In the genomic region with DNA sequence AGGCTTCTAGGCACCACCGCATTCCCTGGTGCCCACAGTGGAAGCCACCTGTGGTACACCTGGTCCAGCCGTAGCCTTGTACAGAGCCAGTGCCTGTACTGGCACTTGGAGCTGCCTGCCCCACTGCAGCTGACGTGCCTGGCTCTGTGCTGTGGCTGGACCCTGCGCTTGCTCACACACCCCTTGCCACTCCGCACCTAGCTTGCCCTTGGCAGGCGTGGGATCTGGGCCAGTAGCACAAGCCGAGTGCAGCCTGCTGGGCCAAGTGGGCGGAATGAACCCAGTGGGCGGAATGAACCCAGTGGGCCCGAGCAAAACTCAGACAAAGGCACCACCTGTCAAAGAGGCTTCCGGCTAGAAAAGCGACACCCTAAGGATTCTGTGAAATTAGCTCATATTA, we compare ENCODE assay signal across 25 cellular contexts.
DNase-seq lines count a peak whose midpoint lies in the region; ATAC-seq, FAIRE-seq and TF ChIP-seq lines count a peak whose summit lies in the region.
"Had no signal": no experiment of that assay in that cellular context is flagged by ENCODE, and none has a peak within 500 bp of the region (broad histone marks: within the 10 kb centered on the region; RNA-seq: fewer than 3 reads in every experiment).

No MANE protein-coding gene starts in this region.

- peak overlapping the region; percentile 36 for H2AK5ac ChIP-seq in neuronal stem cell (ENCODE audit: low read depth, low read length)

- peak overlapping the region; percentile 94 for H3K23ac ChIP-seq in neuronal stem cell (ENCODE audit: low read depth, low read length, poor library complexity)

- peaks cover 2% of the 10 kb centered on the region for H3K79me1 ChIP-seq in neuronal stem cell (ENCODE audit: low read depth, low read length)

- no peak overlapping the region for H2BK15ac ChIP-seq in neuronal stem cell (ENCODE audit: low read length)

- peaks cover 0 to 2% of the 10 kb centered on the region in 2 donors for H3K36me3 ChIP-seq in kidney (ENCODE audit: control insufficient read depth in 1 of 2, insufficient read depth in 2 of 2, low read length in 2 of 2)
- H3K36me3 ChIP-seq in neuronal stem cell (replicated peaks in 1 of 2; ENCODE audit: control insufficient read depth in 2 of 2, insufficient read depth in 2 of 2, low read length in 2 of 2), result peaks cover 5% of the 10 kb centered on the region in 2 donors
- H3K36me3 ChIP-seq in aorta (ENCODE audit: control insufficient read depth in 1 of 2, insufficient read depth in 2 of 2, low read length in 1 of 2), result no peaks in the 10 kb centered on the region
- H3K36me3 ChIP-seq in esophagus muscularis mucosa, result no peaks in the 10 kb centered on the region
- H3K36me3 ChIP-seq: BLaER1 treated with 17β-estradiol and CSF1 and Interleukin-3, amounts not matched to agents 10 nM and 100 nM had no signal

- H3K9ac ChIP-seq in kidney (ENCODE audit: low read length in 2 of 2) (no peak overlapping the region), neuronal stem cell (ENCODE audit: low read depth, low read length, poor library complexity) (no peak overlapping the region)
- H3K9ac ChIP-seq: BLaER1 treated with 17β-estradiol and CSF1 and Interleukin-3, amounts not matched to agents 10 nM and 100 nM; GM23248 had no signal

- H2AFZ ChIP-seq in neuronal stem cell (ENCODE audit: low read length), result no peak overlapping the region
- H2AFZ ChIP-seq: GM23248 had no signal

- H3K36me3 Mint-ChIP-seq in activated CD4-positive, alpha-beta T cell treated with anti-CD3 and anti-CD28 coated beads, Interleukin-2, amount 10 ng/mL, durations not matched to agents 24 days and 14 days (ENCODE audit: low read depth), result no peaks in the 10 kb centered on the region
- H3K36me3 Mint-ChIP-seq: CD14-positive monocyte had no signal

- ATAC-seq in aorta (ENCODE audit: low FRiP score), result peak; percentile 33
- ATAC-seq: GM12878 had no signal

- H2BK120ac ChIP-seq in neuronal stem cell (ENCODE audit: low read depth, low read length), result no peak overlapping the region

- TF ChIP-seq CTCF in kidney (IDR thresholded peaks at IDR 0.05; ENCODE audit: borderline replicate concordance, extremely low read depth, insufficient read depth) (no peak), esophagus muscularis mucosa (IDR thresholded peaks at IDR 0.05) (no peak)

- H3K4me3 Mint-ChIP-seq in activated CD4-positive, alpha-beta T cell treated with anti-CD3 and anti-CD28 coated beads, Interleukin-2, amount 10 ng/mL, durations not matched to agents 24 days and 14 days, result no peak overlapping the region
- H3K4me3 Mint-ChIP-seq: B cell; CD14-positive monocyte; CD4-positive, alpha-beta T cell; CD8-positive, alpha-beta memory T cell had no signal

- H3K4me3 ChIP-seq in kidney (ENCODE audit: low read length in 2 of 2) (no peak overlapping the region), neuronal stem cell (ENCODE audit: low read length in 2 of 2) (peak overlapping the region in 1 of 2 donors; percentile 62), aorta (ENCODE audit: low read length in 2 of 2) (no peak overlapping the region), esophagus muscularis mucosa (no peak overlapping the region)
- H3K4me3 ChIP-seq: BLaER1 treated with 17β-estradiol and CSF1 and Interleukin-3, amounts not matched to agents 10 nM and 100 nM; GM12878; GM23248 had no signal

- intact Hi-C loops in activated CD4-positive, alpha-beta T cell treated with anti-CD3 and anti-CD28 coated beads, Interleukin-2, amount 10 ng/mL, durations not matched to agents 24 days and 14 days (cut with micrococcal nuclease), result no loop called here
- intact Hi-C loops in kidney (cut with DNase I), result no loop called here
- intact Hi-C loops in aorta (cut with DNase I), result no loop called here
- intact Hi-C loops in esophagus muscularis mucosa (cut with DNase I), result no loop called here

- no CpG with 5 or more reads among the region's 12 CpGs for WGBS in neuronal stem cell (ENCODE audit: extremely low coverage in 2 of 2, insufficient read length in 2 of 2, insufficient replicate concordance in 1 of 2), 2 donors
- WGBS in aorta, 2 donors, result 85 to 90% methylated on average over 12 of the region's 12 CpGs
- WGBS in esophagus muscularis mucosa, result 89% methylated on average over 12 of the region's 12 CpGs

- FAIRE-seq in kidney (lab: Jason Lieb, UNC) (no peak), GM19239 (lab: Jason Lieb, UNC) (no peak)
- FAIRE-seq: A204.1, D721Med, GM12878, H1 had no signal

- no peaks in the 10 kb centered on the region for H3K4me1 Mint-ChIP-seq in activated CD4-positive, alpha-beta T cell treated with anti-CD3 and anti-CD28 coated beads, Interleukin-2, amount 10 ng/mL, durations not matched to agents 24 days and 14 days
- H3K4me1 Mint-ChIP-seq: B cell; CD14-positive monocyte; CD8-positive, alpha-beta memory T cell had no signal

- peak overlapping the region; percentile 29 for H2BK5ac ChIP-seq in neuronal stem cell (ENCODE audit: low read length)

- H4K91ac ChIP-seq in neuronal stem cell (ENCODE audit: low read depth, low read length, poor library complexity), result no peak overlapping the region

- no peak for TF ChIP-seq EP300 in esophagus muscularis mucosa (IDR thresholded peaks at IDR 0.05)

- no peak overlapping the region for H4K8ac ChIP-seq in neuronal stem cell (ENCODE audit: low read depth, low read length)

- H3K9me3 ChIP-seq in kidney (ENCODE audit: control insufficient read depth in 1 of 2, low read length in 2 of 2) (no peaks in the 10 kb centered on the region), neuronal stem cell (replicated peaks in 1 of 2; ENCODE audit: control insufficient read depth in 2 of 2, insufficient read depth in 1 of 2, low read depth in 1 of 2, low read length in 2 of 2) (peaks cover 18 to 30% of the 10 kb centered on the region in 2 donors), aorta (ENCODE audit: control insufficient read depth, low read length) (peaks cover 5% of the 10 kb centered on the region), esophagus muscularis mucosa (peaks cover 0 to 6% (median 2%) of the 10 kb centered on the region in 4 donors)

- H2BK12ac ChIP-seq in neuronal stem cell (ENCODE audit: low read length), result peak overlapping the region; percentile 88

- no peaks in the 10 kb centered on the region for H3K27me3 Mint-ChIP-seq in activated CD4-positive, alpha-beta T cell treated with anti-CD3 and anti-CD28 coated beads, Interleukin-2, amount 10 ng/mL, durations not matched to agents 24 days and 14 days
- H3K27me3 Mint-ChIP-seq: B cell; CD4-positive, alpha-beta T cell; CD8-positive, alpha-beta memory T cell had no signal

- no peak overlapping the region for H3K27ac Mint-ChIP-seq in activated CD4-positive, alpha-beta T cell treated with anti-CD3 and anti-CD28 coated beads, Interleukin-2, amount 10 ng/mL, durations not matched to agents 24 days and 14 days
- H3K27ac Mint-ChIP-seq: B cell; CD14-positive monocyte; CD4-positive, alpha-beta T cell; CD8-positive, alpha-beta memory T cell had no signal

- H3K18ac ChIP-seq in neuronal stem cell (ENCODE audit: low read length), result peak overlapping the region; percentile 52

- H3K27me3 ChIP-seq in neuronal stem cell (ENCODE audit: control insufficient read depth in 3 of 3, insufficient read depth in 3 of 3, low read depth in 1 of 3, low read length in 3 of 3), result no peaks in the 10 kb centered on the region
- H3K27me3 ChIP-seq in aorta (ENCODE audit: control insufficient read depth in 1 of 2, insufficient read depth in 2 of 2, low read length in 1 of 2), result no peaks in the 10 kb centered on the region
- H3K27me3 ChIP-seq in esophagus muscularis mucosa, result no peaks in the 10 kb centered on the region
- H3K27me3 ChIP-seq: BLaER1 treated with 17β-estradiol and CSF1 and Interleukin-3, amounts not matched to agents 10 nM and 100 nM had no signal

- H3K14ac ChIP-seq in neuronal stem cell (ENCODE audit: low read length), result peak overlapping the region; percentile 97

- no peak overlapping the region for H3K27ac ChIP-seq in kidney (ENCODE audit: low read depth in 2 of 2, low read length in 2 of 2)
- no peak overlapping the region for H3K27ac ChIP-seq in neuronal stem cell (replicated peaks; ENCODE audit: low read length)
- no peak overlapping the region for H3K27ac ChIP-seq in aorta (ENCODE audit: low read depth in 1 of 2, low read length in 2 of 2)
- no peak overlapping the region for H3K27ac ChIP-seq in esophagus muscularis mucosa (replicated peaks in 1 of 4)
- H3K27ac ChIP-seq: 22Rv1; BLaER1 treated with 17β-estradiol and CSF1 and Interleukin-3, amounts not matched to agents 10 nM and 100 nM; GM23248 had no signal

- H3K4ac ChIP-seq in neuronal stem cell (ENCODE audit: low read length), result no peak overlapping the region

- H3K9me3 Mint-ChIP-seq in activated CD4-positive, alpha-beta T cell treated with anti-CD3 and anti-CD28 coated beads, Interleukin-2, amount 10 ng/mL, durations not matched to agents 24 days and 14 days, result no peaks in the 10 kb centered on the region
- H3K9me3 Mint-ChIP-seq: CD4-positive, alpha-beta T cell had no signal

- no peak overlapping the region for H3K4me2 ChIP-seq in neuronal stem cell (ENCODE audit: insufficient read depth, low read length, poor library complexity, severe bottlenecking)
- H3K4me2 ChIP-seq: BLaER1 treated with 17β-estradiol and CSF1 and Interleukin-3, amounts not matched to agents 10 nM and 100 nM had no signal

- DNase-seq in activated CD4-positive, alpha-beta T cell treated with anti-CD3 and anti-CD28 coated beads, Interleukin-2, amount 10 ng/mL, durations not matched to agents 24 days and 14 days, result peak; percentile 17
- DNase-seq in activated CD4-positive, alpha-beta T cell treated with anti-CD3 and anti-CD28 coated beads for 4 hours, result no peak
- DNase-seq in kidney (peak; percentile 58), neuronal stem cell (ENCODE audit: low spot score) (no peak), aorta (no peak), esophagus muscularis mucosa (ENCODE audit: extremely low spot score) (no peak), GM19239 (ENCODE audit: insufficient read length, low spot score) (no peak), NCI-H2107 treated with DMSO at 0.1 percent for 48 hours (lab: John Stamatoyannopoulos, UW; ENCODE audit: unreplicated experiment) (no peak)
- DNase-seq: CD4-positive, alpha-beta T cell; CD8-positive, alpha-beta memory T cell; DMS 273 treated with DMSO at 0.1 percent for 48 hours; DMS79; EL; GDM1; GM23248; H7; HCEC 1CT had no signal

- H3K4me1 ChIP-seq in kidney (ENCODE audit: control insufficient read depth in 1 of 2, insufficient read depth in 1 of 2, low read depth in 1 of 2, low read length in 2 of 2), result no peaks in the 10 kb centered on the region
- no peaks in the 10 kb centered on the region for H3K4me1 ChIP-seq in neuronal stem cell (ENCODE audit: control insufficient read depth in 2 of 2, insufficient read depth in 1 of 2, low read depth in 1 of 2, low read length in 2 of 2)
- no peaks in the 10 kb centered on the region for H3K4me1 ChIP-seq in aorta (ENCODE audit: control insufficient read depth in 1 of 2, insufficient read depth in 2 of 2, low read length in 2 of 2)
- no peaks in the 10 kb centered on the region for H3K4me1 ChIP-seq in esophagus muscularis mucosa
- H3K4me1 ChIP-seq: BLaER1 treated with 17β-estradiol and CSF1 and Interleukin-3, amounts not matched to agents 10 nM and 100 nM had no signal

- no peak for TF ChIP-seq POLR2A in esophagus muscularis mucosa (IDR thresholded peaks at IDR 0.05; ENCODE audit: low read depth)

Comparison
In these comparisons a context has a peak if more than half of its experiments do, and no peak if none do; other contexts are left out.
1. DNase-seq: peak in activated CD4-positive, alpha-beta T cell treated with anti-CD3 and anti-CD28 coated beads, Interleukin-2, amount 10 ng/mL, durations not matched to agents 24 days and 14 days (single experiment) and kidney (single experiment); none in activated CD4-positive, alpha-beta T cell treated with anti-CD3 and anti-CD28 coated beads for 4 hours (0 of 2), neuronal stem cell (single experiment), aorta (0 of 2), esophagus muscularis mucosa (single experiment), GM19239 (single experiment) and NCI-H2107 treated with DMSO at 0.1 percent for 48 hours (single experiment).